Comparison of ENCODE assay signal across 27 cellular contexts in genomic region chr14:59243174-59243573, GRCh38.
"Had no signal": no experiment of that assay in that cellular context is flagged by ENCODE, and none has a peak within 500 bp of the region (broad histone marks: within the 10 kb centered on the region; RNA-seq: fewer than 3 reads in every experiment).

No MANE protein-coding gene starts in this region.

- H3K36me3 ChIP-seq: MG63, Peyer's patch, SJSA1 had no signal

- H3K27ac ChIP-seq: Peyer's patch, SJSA1 had no signal

- H3K9me3 ChIP-seq: Peyer's patch, SJSA1 had no signal

- DNase-seq: activated CD4-positive, alpha-beta memory T cell treated with anti-CD3 and anti-CD28 coated beads, Interleukin-2, amount 10 ng/mL, durations not matched to agents 7 days and 5 days; activated CD4-positive, alpha-beta T cell treated with anti-CD3 and anti-CD28 coated beads for 4 hours; activated CD8-positive, alpha-beta memory T cell treated with anti-CD3 and anti-CD28 coated beads for 24 hours; activated CD8-positive, alpha-beta memory T cell treated with anti-CD3 and anti-CD28 coated beads, Interleukin-2, amount 10 ng/mL, durations not matched to agents 7 days and 5 days; activated CD8-positive, alpha-beta memory T cell treated with anti-CD3 and anti-CD28 coated beads, Interleukin-2, amount 50 U/mL, for 48 hours; activated effector memory CD4-positive, alpha-beta T cell treated with Interleukin-2 at 50 U/mL for 16 hours; activated naive CD4-positive, alpha-beta T cell treated with anti-CD3 and anti-CD28 coated beads, Interleukin-2, amount 10 ng/mL, durations not matched to agents 7 days and 5 days; activated naive CD8-positive, alpha-beta T cell treated with anti-CD3 and anti-CD28 coated beads, Interleukin-2, amount 50 U/mL, for 24 hours; activated T-cell treated with anti-CD3 and anti-CD28 coated beads, Interleukin-2, amount 50 U/mL, for 48 hours; anterior cingulate cortex; Kasumi-1; KG1; MG63; NCI-H1048; NCI-H1436 treated with DMSO at 0.1 percent for 48 hours; NCI-H1694 treated with DMSO at 0.1 percent for 48 hours; NCI-H2029; NCI-H345; NCI-H524 treated with DMSO at 0.1 percent for 48 hours; PC-3; Peyer's patch; RPMI8226; SHP77 treated with DMSO at 0.1 percent for 48 hours; SK-N-SH had no signal

- H3K4me3 ChIP-seq: MG63, Peyer's patch, SJSA1 had no signal

- H3K27me3 ChIP-seq: MG63, Peyer's patch, SJSA1 had no signal

- ATAC-seq: activated CD4-positive, CD25-positive, alpha-beta regulatory T cell treated with anti-CD3 and anti-CD28 coated beads, Interleukin-2, amount 50 U/mL, for 24 hours; activated CD8-positive, alpha-beta memory T cell treated with anti-CD3 and anti-CD28 coated beads, Interleukin-2, amount 10 ng/mL, durations not matched to agents 7 days and 5 days; activated naive CD8-positive, alpha-beta T cell treated with anti-CD3 and anti-CD28 coated beads, Interleukin-2, amount 50 U/mL, for 24 hours; PC-3; WTC11 had no signal

- H3K4me2 ChIP-seq: SK-N-SH had no signal

- H3K9ac ChIP-seq: SK-N-SH had no signal
